Comparison of ENCODE assay signal across 8 cellular contexts in genomic region chr2:207352978-207353377, GRCh38.
DNase-seq lines count a peak whose midpoint lies in the region; ATAC-seq and TF ChIP-seq lines count a peak whose summit lies in the region.

No MANE protein-coding gene starts in this region.

- no peaks in the 10 kb centered on the region for H3K36me3 Mint-ChIP-seq in activated CD8-positive, alpha-beta T cell treated with anti-CD3 and anti-CD28 coated beads for 36 hours (ENCODE audit: low read depth)
- no peaks in the 10 kb centered on the region for H3K36me3 Mint-ChIP-seq in natural killer cell

- no peak overlapping the region for H3K4me3 Mint-ChIP-seq in activated CD8-positive, alpha-beta T cell treated with anti-CD3 and anti-CD28 coated beads for 36 hours
- H3K4me3 Mint-ChIP-seq in natural killer cell, result no peak overlapping the region

- CTCF ChIA-PET in activated CD8-positive, alpha-beta T cell treated with anti-CD3 and anti-CD28 coated beads for 36 hours (lab: Charles Lee), result interaction anchor here (0.7 to 1.5 kb wide), 4 partner anchors 9 to 553 kb away, joined by 3 to 4 read pairs (median 3); no protein-coding TSS in a partner anchor

- intact Hi-C loops in activated CD8-positive, alpha-beta T cell treated with anti-CD3 and anti-CD28 coated beads for 36 hours (cut with micrococcal nuclease), result no loop called here
- intact Hi-C loops in natural killer cell (cut with micrococcal nuclease) (loop anchor here (10.0 kb wide), 1 partner anchor 548 kb away; no protein-coding TSS in a partner anchor), prostate gland (cut with DNase I) (no loop called here)

- H3K9me3 ChIP-seq in prostate gland, result no peaks in the 10 kb centered on the region

- POLR2A ChIA-PET in activated CD8-positive, alpha-beta T cell treated with anti-CD3 and anti-CD28 coated beads for 36 hours (lab: Charles Lee), result no interaction called here

- H3K4me3 ChIP-seq in prostate gland, result no peak overlapping the region

- peaks cover 5% of the 10 kb centered on the region for H3K4me1 Mint-ChIP-seq in activated CD8-positive, alpha-beta T cell treated with anti-CD3 and anti-CD28 coated beads for 36 hours (ENCODE audit: low read depth)
- peaks cover 10% of the 10 kb centered on the region in 2 donors for H3K4me1 Mint-ChIP-seq in natural killer cell

- peaks cover 3% of the 10 kb centered on the region for H3K9me3 Mint-ChIP-seq in activated CD8-positive, alpha-beta T cell treated with anti-CD3 and anti-CD28 coated beads for 36 hours
- H3K9me3 Mint-ChIP-seq in natural killer cell, result no peaks in the 10 kb centered on the region

- no peaks in the 10 kb centered on the region for H3K4me1 ChIP-seq in prostate gland (replicated peaks)

- no peak for TF ChIP-seq POLR2A in prostate gland (IDR thresholded peaks at IDR 0.05)

- no peaks in the 10 kb centered on the region for H3K36me3 ChIP-seq in prostate gland

- no peaks in the 10 kb centered on the region for H3K27me3 Mint-ChIP-seq in activated CD8-positive, alpha-beta T cell treated with anti-CD3 and anti-CD28 coated beads for 36 hours
- peaks cover 2 to 11% of the 10 kb centered on the region in 2 donors for H3K27me3 Mint-ChIP-seq in natural killer cell (ENCODE audit: low read depth in 2 of 2)

- H3K27ac Mint-ChIP-seq in activated CD8-positive, alpha-beta T cell treated with anti-CD3 and anti-CD28 coated beads for 36 hours, result no peak overlapping the region
- H3K27ac Mint-ChIP-seq in natural killer cell, result no peak overlapping the region

- peak; percentile 17 for DNase-seq in stimulated activated CD4-positive, alpha-beta T cell treated with anti-CD3 and anti-CD28 coated beads, Interleukin-1b, Interleukin-23, amount 100 ng/mL, for 48 hours
- DNase-seq in stimulated activated CD4-positive, alpha-beta T cell treated with anti-CD3 and anti-CD28 coated beads, Interleukin-4, amount 100 ng/mL, for 1 hour, result no peak
- peak; percentile 42 for DNase-seq in activated CD8-positive, alpha-beta T cell treated with anti-CD3 and anti-CD28 coated beads for 36 hours
- no peak for DNase-seq in natural killer cell
- no peak for DNase-seq in COLO668 (lab: John Stamatoyannopoulos, UW; ENCODE audit: unreplicated experiment)
- no peak for DNase-seq in prostate gland (ENCODE audit: low spot score)
- DNase-seq in ecto neural progenitor cell (ENCODE audit: low spot score), result no peak

- H3K27ac ChIP-seq in prostate gland, result no peak overlapping the region

- no peak for TF ChIP-seq CTCF in activated CD8-positive, alpha-beta T cell treated with anti-CD3 and anti-CD28 coated beads for 36 hours (IDR thresholded peaks at IDR 0.05)
- no peak for TF ChIP-seq CTCF in natural killer cell (IDR thresholded peaks at IDR 0.05)
- no peak for TF ChIP-seq CTCF in prostate gland (IDR thresholded peaks at IDR 0.05)

- peak; percentile 74 for ATAC-seq in HG02973 (IDR thresholded peaks at IDR 0.05; ENCODE audit: unreplicated experiment)
- ATAC-seq in activated CD8-positive, alpha-beta T cell treated with anti-CD3 and anti-CD28 coated beads for 36 hours, result peak; percentile 69
- ATAC-seq in natural killer cell, result peak; percentile 54 to 78 (median 67)

- 67% methylated on average over 2 of the region's 2 CpGs for WGBS in prostate gland

- no peaks in the 10 kb centered on the region for H3K27me3 ChIP-seq in prostate gland (replicated peaks; ENCODE audit: insufficient read depth)

Comparison
In these comparisons a context has a peak if more than half of its experiments do, and no peak if none do; other contexts are left out.
1. DNase-seq: peak in stimulated activated CD4-positive, alpha-beta T cell treated with anti-CD3 and anti-CD28 coated beads, Interleukin-1b, Interleukin-23, amount 100 ng/mL, for 48 hours (single experiment) and activated CD8-positive, alpha-beta T cell treated with anti-CD3 and anti-CD28 coated beads for 36 hours (single experiment); none in stimulated activated CD4-positive, alpha-beta T cell treated with anti-CD3 and anti-CD28 coated beads, Interleukin-4, amount 100 ng/mL, for 1 hour (single experiment), natural killer cell (single experiment), COLO668 (single experiment), prostate gland (single experiment) and ecto neural progenitor cell (single experiment).
2. Peak in every context shown above with its lines, with median percentiles within 50 percentile points of each other: ATAC-seq.